ENCODE assay signal across 3 cellular contexts in genomic region chr2:71457123-71457958, GRCh38.
TF ChIP-seq lines count a peak whose summit lies in the region.

No MANE protein-coding gene starts in this region.

TF ChIP-seq in GM23338, 12 proteins besides CTCF, POLR2A, EP300 and RAD21 (continues in another document):
- no peak for TF ChIP-seq REST (IDR thresholded peaks at IDR 0.05; ENCODE audit: unreplicated experiment)
- no peak for TF ChIP-seq ZNF331 (CRISPR knock-in tag; IDR thresholded peaks at IDR 0.05; ENCODE audit: low read depth)
- no peak for TF ChIP-seq EZH2phosphoT487 (IDR thresholded peaks at IDR 0.05; ENCODE audit: unreplicated experiment)
- TF ChIP-seq ZNF114 (CRISPR knock-in tag; IDR thresholded peaks at IDR 0.05), result no peak
- TF ChIP-seq ETS1 (IDR thresholded peaks at IDR 0.05), result no peak

TF ChIP-seq in H1, 55 proteins besides CTCF, POLR2A, EP300 and RAD21:
- TF ChIP-seq CBX5 (IDR thresholded peaks at IDR 0.05; ENCODE audit: low read depth, low read length) (no peak), PHF8 (conservative IDR thresholded peaks at IDR 0.05; ENCODE audit: low read depth, low read length) (no peak), HDAC6 (IDR thresholded peaks at IDR 0.05; ENCODE audit: low read depth, low read length) (no peak), RXRA (IDR thresholded peaks at IDR 0.05; ENCODE audit: insufficient read depth, low read depth, low read length) (no peak)

TF ChIP-seq in SK-N-SH, 30 proteins besides CTCF, POLR2A, EP300 and RAD21:
- no peak for TF ChIP-seq POLR2AphosphoS5 (IDR thresholded peaks at IDR 0.05; ENCODE audit: low read depth, low read length)
- no peak for TF ChIP-seq YY1 (IDR thresholded peaks at IDR 0.05; ENCODE audit: low read depth)
- TF ChIP-seq CHD2 (IDR thresholded peaks at IDR 0.05; ENCODE audit: low read length, partially characterized antibody), result no peak
- no peak for TF ChIP-seq MEF2A (IDR thresholded peaks at IDR 0.05; ENCODE audit: borderline replicate concordance, low read depth)
- no peak for TF ChIP-seq USF2 (IDR thresholded peaks at IDR 0.05; ENCODE audit: borderline replicate concordance, low read depth, low read length)
- no peak for TF ChIP-seq REST (IDR thresholded peaks at IDR 0.05; ENCODE audit: low read depth, low read length)
- no peak for TF ChIP-seq FOXJ3 (CRISPR knock-in tag; IDR thresholded peaks at IDR 0.05)
- TF ChIP-seq ELF1 (IDR thresholded peaks at IDR 0.05), result no peak
- TF ChIP-seq GABPA (IDR thresholded peaks at IDR 0.05; ENCODE audit: low read depth), result no peak
